ENCODE assay signal across 8 cellular contexts in the genomic region with DNA sequence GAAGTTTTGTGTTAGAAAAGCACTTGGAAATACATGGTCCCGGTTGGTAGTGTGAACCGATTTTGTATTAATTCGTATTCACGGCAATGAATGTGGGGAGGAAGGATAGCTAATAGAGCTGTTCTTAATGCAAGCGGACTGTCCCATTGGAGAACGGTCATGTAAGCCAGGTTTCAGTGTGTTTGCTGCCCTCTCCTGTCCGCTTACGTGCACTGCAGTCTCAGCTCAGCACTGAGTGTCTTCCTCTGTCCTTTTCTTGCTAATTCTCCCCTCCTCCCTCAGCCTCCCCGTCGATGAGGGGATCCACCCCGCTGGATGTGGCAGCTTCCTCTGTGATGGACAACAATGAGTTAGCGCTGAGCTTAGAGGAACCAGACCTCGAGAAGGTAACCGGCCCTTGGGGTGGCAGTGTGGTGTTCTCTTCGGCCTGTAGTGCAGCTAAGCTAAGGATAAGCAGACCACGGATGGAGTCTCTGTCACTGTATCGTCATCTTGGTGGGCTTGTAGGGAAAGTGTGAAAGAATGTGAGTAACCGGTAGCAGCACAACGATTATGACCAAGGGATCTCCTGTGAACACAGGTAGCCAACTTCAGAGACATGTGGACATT.
DNase-seq lines count a peak whose midpoint lies in the region; TF ChIP-seq lines count a peak whose summit lies in the region.

No MANE protein-coding gene starts in this region.

- H3K4me1 ChIP-seq in Peyer's patch (no peaks in the 10 kb centered on the region), neutrophil (ENCODE audit: control insufficient read depth in 1 of 2, insufficient read depth in 1 of 2, low read depth in 1 of 2, low read length in 1 of 2) (no peaks in the 10 kb centered on the region)

- DNase-seq in HL-60 (ENCODE audit: low read depth in 1 of 2, low spot score in 1 of 2): peak; percentile 25 to 59
- peak; percentile 23 to 79 (median 67) for DNase-seq in Peyer's patch
- peak; percentile 20 for DNase-seq in activated T-helper 1 cell treated with Interleukin-2 at 50 U/mL for 16 hours (ENCODE audit: low read depth)
- DNase-seq in fibroblast of the aortic adventitia (ENCODE audit: low read depth): peak; percentile 83
- peak; percentile 53 for DNase-seq in stromal cell of bone marrow (ENCODE audit: low read depth)

- no peaks in the 10 kb centered on the region for H3K9me3 ChIP-seq in Peyer's patch
- H3K9me3 ChIP-seq in neutrophil: no peaks in the 10 kb centered on the region

- H3K4me3 ChIP-seq in HL-60 (replicated peaks; ENCODE audit: insufficient read depth, low read length): no peak overlapping the region
- H3K4me3 ChIP-seq in Peyer's patch: no peak overlapping the region
- H3K4me3 ChIP-seq in fibroblast of the aortic adventitia (ENCODE audit: low read depth, low read length): no peak overlapping the region
- H3K4me3 ChIP-seq in neutrophil (ENCODE audit: low read depth in 1 of 2, low read length in 1 of 2): no peak overlapping the region

- no peaks in the 10 kb centered on the region for H3K36me3 ChIP-seq in Peyer's patch
- H3K36me3 ChIP-seq in neutrophil: no peaks in the 10 kb centered on the region

- H3K27me3 ChIP-seq in HL-60 (ENCODE audit: insufficient read depth, poor library complexity, severe bottlenecking) (no peaks in the 10 kb centered on the region), Peyer's patch (no peaks in the 10 kb centered on the region), neutrophil (no peaks in the 10 kb centered on the region)

- H3K27ac ChIP-seq in 22Rv1 (no peak overlapping the region), HL-60 (replicated peaks) (no peak overlapping the region), Peyer's patch (no peak overlapping the region), neutrophil (no peak overlapping the region)

- TF ChIP-seq CTCF in 22Rv1 (IDR thresholded peaks at IDR 0.05) (peak; percentile 89), GM12874 (IDR thresholded peaks at IDR 0.05; ENCODE audit: insufficient read depth, low read depth, low read length) (peak; percentile 93), HL-60 (IDR thresholded peaks at IDR 0.05; ENCODE audit: insufficient read depth, low read length) (peak; percentile 97), Peyer's patch (IDR thresholded peaks at IDR 0.05) (peak; percentile 22 to 82 (median 69)), fibroblast of the aortic adventitia (IDR thresholded peaks at IDR 0.05; ENCODE audit: insufficient read depth, low read length) (peak; percentile 98), neutrophil (IDR thresholded peaks at IDR 0.05) (peak; percentile 37)

- TF ChIP-seq POLR2A in Peyer's patch (IDR thresholded peaks at IDR 0.05): no peak

Comparison
In these comparisons a context has a peak if more than half of its experiments do, and no peak if none do; other contexts are left out.
1. CTCF ChIP-seq: peak in every context shown above with its lines; median percentile 98 in fibroblast of the aortic adventitia; 97 in HL-60; 93 in GM12874; 89 in 22Rv1; 69 in Peyer's patch; 37 in neutrophil.
2. DNase-seq: peak in every context shown above with its lines; median percentile 83 in fibroblast of the aortic adventitia; 67 in Peyer's patch; 53 in stromal cell of bone marrow; 42 in HL-60; 20 in activated T-helper 1 cell treated with Interleukin-2 at 50 U/mL for 16 hours.